In the genomic region with DNA sequence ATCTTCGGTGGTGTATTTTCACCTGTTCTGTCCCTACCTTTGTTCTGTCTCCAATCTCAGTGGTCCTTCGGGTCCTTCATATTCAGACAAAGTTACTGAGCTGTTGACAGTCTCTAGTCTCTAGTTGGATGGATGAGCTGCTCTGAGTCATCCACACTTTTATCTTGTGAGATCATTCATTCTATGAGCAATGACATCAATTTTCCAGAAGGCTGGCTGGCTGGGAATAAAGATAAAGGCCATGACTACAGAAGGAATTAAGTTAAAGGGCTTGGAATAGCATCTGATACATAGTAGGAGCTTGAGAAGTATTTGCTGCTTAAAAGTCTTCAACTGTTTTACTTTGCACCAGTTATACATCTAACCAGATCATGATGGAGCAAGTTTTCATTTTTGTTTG, we compare ENCODE assay signal across 1 cellular context.
TF ChIP-seq lines count a peak whose summit lies in the region.

No MANE protein-coding gene starts in this region.

TF ChIP-seq in SK-N-SH, 30 proteins besides CTCF, POLR2A, EP300 and RAD21 (continued from another document):
- TF ChIP-seq SIN3A (IDR thresholded peaks at IDR 0.05; ENCODE audit: borderline replicate concordance, low read depth, low read length) = 0 out of 2 replicates have a peak, but pooled peaks have one; percentile 50
- TF ChIP-seq, protein P1, sequence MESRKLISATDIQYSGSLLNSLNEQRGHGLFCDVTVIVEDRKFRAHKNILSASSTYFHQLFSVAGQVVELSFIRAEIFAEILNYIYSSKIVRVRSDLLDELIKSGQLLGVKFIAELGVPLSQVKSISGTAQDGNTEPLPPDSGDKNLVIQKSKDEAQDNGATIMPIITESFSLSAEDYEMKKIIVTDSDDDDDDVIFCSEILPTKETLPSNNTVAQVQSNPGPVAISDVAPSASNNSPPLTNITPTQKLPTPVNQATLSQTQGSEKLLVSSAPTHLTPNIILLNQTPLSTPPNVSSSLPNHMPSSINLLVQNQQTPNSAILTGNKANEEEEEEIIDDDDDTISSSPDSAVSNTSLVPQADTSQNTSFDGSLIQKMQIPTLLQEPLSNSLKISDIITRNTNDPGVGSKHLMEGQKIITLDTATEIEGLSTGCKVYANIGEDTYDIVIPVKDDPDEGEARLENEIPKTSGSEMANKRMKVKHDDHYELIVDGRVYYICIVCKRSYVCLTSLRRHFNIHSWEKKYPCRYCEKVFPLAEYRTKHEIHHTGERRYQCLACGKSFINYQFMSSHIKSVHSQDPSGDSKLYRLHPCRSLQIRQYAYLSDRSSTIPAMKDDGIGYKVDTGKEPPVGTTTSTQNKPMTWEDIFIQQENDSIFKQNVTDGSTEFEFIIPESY (IDR thresholded peaks at IDR 0.05; ENCODE audit: borderline replicate concordance, low read depth) = peak; percentile 76; the same call in 1 of the 2 replicates
- TF ChIP-seq, protein P2, sequence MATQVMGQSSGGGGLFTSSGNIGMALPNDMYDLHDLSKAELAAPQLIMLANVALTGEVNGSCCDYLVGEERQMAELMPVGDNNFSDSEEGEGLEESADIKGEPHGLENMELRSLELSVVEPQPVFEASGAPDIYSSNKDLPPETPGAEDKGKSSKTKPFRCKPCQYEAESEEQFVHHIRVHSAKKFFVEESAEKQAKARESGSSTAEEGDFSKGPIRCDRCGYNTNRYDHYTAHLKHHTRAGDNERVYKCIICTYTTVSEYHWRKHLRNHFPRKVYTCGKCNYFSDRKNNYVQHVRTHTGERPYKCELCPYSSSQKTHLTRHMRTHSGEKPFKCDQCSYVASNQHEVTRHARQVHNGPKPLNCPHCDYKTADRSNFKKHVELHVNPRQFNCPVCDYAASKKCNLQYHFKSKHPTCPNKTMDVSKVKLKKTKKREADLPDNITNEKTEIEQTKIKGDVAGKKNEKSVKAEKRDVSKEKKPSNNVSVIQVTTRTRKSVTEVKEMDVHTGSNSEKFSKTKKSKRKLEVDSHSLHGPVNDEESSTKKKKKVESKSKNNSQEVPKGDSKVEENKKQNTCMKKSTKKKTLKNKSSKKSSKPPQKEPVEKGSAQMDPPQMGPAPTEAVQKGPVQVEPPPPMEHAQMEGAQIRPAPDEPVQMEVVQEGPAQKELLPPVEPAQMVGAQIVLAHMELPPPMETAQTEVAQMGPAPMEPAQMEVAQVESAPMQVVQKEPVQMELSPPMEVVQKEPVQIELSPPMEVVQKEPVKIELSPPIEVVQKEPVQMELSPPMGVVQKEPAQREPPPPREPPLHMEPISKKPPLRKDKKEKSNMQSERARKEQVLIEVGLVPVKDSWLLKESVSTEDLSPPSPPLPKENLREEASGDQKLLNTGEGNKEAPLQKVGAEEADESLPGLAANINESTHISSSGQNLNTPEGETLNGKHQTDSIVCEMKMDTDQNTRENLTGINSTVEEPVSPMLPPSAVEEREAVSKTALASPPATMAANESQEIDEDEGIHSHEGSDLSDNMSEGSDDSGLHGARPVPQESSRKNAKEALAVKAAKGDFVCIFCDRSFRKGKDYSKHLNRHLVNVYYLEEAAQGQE (IDR thresholded peaks at IDR 0.05; ENCODE audit: low read depth, low read length) = no peak
- peak; percentile 73; the same call in 1 of the 2 replicates for TF ChIP-seq RXRA (IDR thresholded peaks at IDR 0.05; ENCODE audit: borderline replicate concordance, low read depth)
- TF ChIP-seq YY1 (IDR thresholded peaks at IDR 0.05; ENCODE audit: low read depth) = peak; percentile 63; the same call in 1 of the 2 replicates
- TF ChIP-seq, protein P3, sequence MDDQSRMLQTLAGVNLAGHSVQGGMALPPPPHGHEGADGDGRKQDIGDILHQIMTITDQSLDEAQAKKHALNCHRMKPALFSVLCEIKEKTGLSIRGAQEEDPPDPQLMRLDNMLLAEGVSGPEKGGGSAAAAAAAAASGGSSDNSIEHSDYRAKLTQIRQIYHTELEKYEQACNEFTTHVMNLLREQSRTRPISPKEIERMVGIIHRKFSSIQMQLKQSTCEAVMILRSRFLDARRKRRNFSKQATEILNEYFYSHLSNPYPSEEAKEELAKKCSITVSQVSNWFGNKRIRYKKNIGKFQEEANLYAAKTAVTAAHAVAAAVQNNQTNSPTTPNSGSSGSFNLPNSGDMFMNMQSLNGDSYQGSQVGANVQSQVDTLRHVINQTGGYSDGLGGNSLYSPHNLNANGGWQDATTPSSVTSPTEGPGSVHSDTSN (IDR thresholded peaks at IDR 0.05) = peak; percentile 96
- peak; percentile 82 for TF ChIP-seq TEAD4 (IDR thresholded peaks at IDR 0.05; ENCODE audit: borderline replicate concordance, insufficient read depth)
- no peak for TF ChIP-seq FOXJ3 (CRISPR knock-in tag; IDR thresholded peaks at IDR 0.05)
- TF ChIP-seq, protein P4, sequence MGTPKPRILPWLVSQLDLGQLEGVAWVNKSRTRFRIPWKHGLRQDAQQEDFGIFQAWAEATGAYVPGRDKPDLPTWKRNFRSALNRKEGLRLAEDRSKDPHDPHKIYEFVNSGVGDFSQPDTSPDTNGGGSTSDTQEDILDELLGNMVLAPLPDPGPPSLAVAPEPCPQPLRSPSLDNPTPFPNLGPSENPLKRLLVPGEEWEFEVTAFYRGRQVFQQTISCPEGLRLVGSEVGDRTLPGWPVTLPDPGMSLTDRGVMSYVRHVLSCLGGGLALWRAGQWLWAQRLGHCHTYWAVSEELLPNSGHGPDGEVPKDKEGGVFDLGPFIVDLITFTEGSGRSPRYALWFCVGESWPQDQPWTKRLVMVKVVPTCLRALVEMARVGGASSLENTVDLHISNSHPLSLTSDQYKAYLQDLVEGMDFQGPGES (IDR thresholded peaks at IDR 0.05; ENCODE audit: low read depth, low read length) = no peak
- peak; percentile 98 for TF ChIP-seq FOSL2 (IDR thresholded peaks at IDR 0.05; ENCODE audit: borderline replicate concordance, low read depth)
- no peak for TF ChIP-seq RFX5 (IDR thresholded peaks at IDR 0.05; ENCODE audit: low read length)
- TF ChIP-seq NFIC (IDR thresholded peaks at IDR 0.05; ENCODE audit: borderline replicate concordance) = peak; percentile 81
